1 cellular context compared by ENCODE assay signal in the genomic region with DNA sequence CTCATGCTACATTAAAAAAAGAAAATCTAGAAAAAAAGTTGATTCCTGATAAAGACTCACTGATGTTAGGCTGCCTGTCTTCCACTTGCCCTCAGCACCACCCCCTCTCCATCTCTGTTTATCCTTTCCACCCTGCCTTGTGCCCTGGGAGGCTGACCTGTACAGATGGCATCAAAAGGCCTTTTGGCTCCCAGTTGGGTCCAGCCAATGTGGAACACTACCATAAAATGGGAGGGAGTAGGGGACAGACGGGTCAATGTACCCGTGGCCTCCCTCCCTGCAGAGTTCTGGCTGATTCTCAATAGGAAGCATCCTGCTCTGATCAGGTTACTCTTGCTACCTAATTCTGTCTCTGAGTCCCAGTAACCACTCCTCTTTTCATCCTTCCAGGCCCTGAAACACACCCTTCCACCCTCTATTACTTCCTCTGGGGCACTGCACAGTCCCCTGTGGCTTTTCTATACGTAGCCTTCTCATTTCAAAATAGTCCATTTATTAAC.
TF ChIP-seq lines count a peak whose summit lies in the region.

No MANE protein-coding gene starts in this region.

TF ChIP-seq in GM23338, 12 proteins besides CTCF, POLR2A, EP300 and RAD21:
- TF ChIP-seq, protein P1, sequence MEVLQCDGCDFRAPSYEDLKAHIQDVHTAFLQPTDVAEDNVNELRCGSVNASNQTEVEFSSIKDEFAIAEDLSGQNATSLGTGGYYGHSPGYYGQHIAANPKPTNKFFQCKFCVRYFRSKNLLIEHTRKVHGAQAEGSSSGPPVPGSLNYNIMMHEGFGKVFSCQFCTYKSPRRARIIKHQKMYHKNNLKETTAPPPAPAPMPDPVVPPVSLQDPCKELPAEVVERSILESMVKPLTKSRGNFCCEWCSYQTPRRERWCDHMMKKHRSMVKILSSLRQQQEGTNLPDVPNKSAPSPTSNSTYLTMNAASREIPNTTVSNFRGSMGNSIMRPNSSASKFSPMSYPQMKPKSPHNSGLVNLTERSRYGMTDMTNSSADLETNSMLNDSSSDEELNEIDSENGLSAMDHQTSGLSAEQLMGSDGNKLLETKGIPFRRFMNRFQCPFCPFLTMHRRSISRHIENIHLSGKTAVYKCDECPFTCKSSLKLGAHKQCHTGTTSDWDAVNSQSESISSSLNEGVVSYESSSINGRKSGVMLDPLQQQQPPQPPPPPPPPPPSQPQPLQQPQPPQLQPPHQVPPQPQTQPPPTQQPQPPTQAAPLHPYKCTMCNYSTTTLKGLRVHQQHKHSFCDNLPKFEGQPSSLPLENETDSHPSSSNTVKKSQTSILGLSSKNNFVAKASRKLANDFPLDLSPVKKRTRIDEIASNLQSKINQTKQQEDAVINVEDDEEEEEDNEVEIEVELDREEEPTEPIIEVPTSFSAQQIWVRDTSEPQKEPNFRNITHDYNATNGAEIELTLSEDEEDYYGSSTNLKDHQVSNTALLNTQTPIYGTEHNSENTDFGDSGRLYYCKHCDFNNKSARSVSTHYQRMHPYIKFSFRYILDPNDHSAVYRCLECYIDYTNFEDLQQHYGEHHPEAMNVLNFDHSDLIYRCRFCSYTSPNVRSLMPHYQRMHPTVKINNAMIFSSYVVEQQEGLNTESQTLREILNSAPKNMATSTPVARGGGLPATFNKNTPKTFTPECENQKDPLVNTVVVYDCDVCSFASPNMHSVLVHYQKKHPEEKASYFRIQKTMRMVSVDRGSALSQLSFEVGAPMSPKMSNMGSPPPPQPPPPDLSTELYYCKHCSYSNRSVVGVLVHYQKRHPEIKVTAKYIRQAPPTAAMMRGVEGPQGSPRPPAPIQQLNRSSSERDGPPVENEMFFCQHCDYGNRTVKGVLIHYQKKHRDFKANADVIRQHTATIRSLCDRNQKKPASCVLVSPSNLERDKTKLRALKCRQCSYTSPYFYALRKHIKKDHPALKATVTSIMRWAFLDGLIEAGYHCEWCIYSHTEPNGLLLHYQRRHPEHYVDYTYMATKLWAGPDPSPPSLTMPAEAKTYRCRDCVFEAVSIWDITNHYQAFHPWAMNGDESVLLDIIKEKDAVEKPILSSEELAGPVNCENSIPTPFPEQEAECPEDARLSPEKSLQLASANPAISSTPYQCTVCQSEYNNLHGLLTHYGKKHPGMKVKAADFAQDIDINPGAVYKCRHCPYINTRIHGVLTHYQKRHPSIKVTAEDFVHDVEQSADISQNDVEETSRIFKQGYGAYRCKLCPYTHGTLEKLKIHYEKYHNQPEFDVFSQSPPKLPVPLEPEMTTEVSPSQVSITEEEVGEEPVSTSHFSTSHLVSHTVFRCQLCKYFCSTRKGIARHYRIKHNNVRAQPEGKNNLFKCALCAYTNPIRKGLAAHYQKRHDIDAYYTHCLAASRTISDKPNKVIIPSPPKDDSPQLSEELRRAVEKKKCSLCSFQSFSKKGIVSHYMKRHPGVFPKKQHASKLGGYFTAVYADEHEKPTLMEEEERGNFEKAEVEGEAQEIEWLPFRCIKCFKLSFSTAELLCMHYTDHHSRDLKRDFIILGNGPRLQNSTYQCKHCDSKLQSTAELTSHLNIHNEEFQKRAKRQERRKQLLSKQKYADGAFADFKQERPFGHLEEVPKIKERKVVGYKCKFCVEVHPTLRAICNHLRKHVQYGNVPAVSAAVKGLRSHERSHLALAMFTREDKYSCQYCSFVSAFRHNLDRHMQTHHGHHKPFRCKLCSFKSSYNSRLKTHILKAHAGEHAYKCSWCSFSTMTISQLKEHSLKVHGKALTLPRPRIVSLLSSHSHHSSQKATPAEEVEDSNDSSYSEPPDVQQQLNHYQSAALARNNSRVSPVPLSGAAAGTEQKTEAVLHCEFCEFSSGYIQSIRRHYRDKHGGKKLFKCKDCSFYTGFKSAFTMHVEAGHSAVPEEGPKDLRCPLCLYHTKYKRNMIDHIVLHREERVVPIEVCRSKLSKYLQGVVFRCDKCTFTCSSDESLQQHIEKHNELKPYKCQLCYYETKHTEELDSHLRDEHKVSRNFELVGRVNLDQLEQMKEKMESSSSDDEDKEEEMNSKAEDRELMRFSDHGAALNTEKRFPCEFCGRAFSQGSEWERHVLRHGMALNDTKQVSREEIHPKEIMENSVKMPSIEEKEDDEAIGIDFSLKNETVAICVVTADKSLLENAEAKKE (CRISPR knock-in tag; IDR thresholded peaks at IDR 0.05) = no peak
- TF ChIP-seq JUNB (IDR thresholded peaks at IDR 0.05; ENCODE audit: unreplicated experiment) (no peak), ZNF114 (CRISPR knock-in tag; IDR thresholded peaks at IDR 0.05) (no peak), CREB1 (CRISPR knock-in tag; IDR thresholded peaks at IDR 0.05; ENCODE audit: low read depth) (no peak), NANOG (IDR thresholded peaks at IDR 0.05; ENCODE audit: borderline replicate concordance) (no peak), EZH2phosphoT487 (IDR thresholded peaks at IDR 0.05; ENCODE audit: unreplicated experiment) (no peak), STAT1 (IDR thresholded peaks at IDR 0.05; ENCODE audit: unreplicated experiment) (no peak), EZH2 (IDR thresholded peaks at IDR 0.05; ENCODE audit: low read depth, unreplicated experiment) (no peak), POLR2AphosphoS5 (IDR thresholded peaks at IDR 0.05; ENCODE audit: low read depth) (no peak), ZNF331 (CRISPR knock-in tag; IDR thresholded peaks at IDR 0.05; ENCODE audit: low read depth) (no peak)
- TF ChIP-seq, protein P2, sequence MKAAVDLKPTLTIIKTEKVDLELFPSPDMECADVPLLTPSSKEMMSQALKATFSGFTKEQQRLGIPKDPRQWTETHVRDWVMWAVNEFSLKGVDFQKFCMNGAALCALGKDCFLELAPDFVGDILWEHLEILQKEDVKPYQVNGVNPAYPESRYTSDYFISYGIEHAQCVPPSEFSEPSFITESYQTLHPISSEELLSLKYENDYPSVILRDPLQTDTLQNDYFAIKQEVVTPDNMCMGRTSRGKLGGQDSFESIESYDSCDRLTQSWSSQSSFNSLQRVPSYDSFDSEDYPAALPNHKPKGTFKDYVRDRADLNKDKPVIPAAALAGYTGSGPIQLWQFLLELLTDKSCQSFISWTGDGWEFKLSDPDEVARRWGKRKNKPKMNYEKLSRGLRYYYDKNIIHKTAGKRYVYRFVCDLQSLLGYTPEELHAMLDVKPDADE (IDR thresholded peaks at IDR 0.05) = no peak
- TF ChIP-seq, protein P3, sequence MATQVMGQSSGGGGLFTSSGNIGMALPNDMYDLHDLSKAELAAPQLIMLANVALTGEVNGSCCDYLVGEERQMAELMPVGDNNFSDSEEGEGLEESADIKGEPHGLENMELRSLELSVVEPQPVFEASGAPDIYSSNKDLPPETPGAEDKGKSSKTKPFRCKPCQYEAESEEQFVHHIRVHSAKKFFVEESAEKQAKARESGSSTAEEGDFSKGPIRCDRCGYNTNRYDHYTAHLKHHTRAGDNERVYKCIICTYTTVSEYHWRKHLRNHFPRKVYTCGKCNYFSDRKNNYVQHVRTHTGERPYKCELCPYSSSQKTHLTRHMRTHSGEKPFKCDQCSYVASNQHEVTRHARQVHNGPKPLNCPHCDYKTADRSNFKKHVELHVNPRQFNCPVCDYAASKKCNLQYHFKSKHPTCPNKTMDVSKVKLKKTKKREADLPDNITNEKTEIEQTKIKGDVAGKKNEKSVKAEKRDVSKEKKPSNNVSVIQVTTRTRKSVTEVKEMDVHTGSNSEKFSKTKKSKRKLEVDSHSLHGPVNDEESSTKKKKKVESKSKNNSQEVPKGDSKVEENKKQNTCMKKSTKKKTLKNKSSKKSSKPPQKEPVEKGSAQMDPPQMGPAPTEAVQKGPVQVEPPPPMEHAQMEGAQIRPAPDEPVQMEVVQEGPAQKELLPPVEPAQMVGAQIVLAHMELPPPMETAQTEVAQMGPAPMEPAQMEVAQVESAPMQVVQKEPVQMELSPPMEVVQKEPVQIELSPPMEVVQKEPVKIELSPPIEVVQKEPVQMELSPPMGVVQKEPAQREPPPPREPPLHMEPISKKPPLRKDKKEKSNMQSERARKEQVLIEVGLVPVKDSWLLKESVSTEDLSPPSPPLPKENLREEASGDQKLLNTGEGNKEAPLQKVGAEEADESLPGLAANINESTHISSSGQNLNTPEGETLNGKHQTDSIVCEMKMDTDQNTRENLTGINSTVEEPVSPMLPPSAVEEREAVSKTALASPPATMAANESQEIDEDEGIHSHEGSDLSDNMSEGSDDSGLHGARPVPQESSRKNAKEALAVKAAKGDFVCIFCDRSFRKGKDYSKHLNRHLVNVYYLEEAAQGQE (IDR thresholded peaks at IDR 0.05; ENCODE audit: unreplicated experiment) = no peak
